In genomic region chr2:38376683-38377500, GRCh38 we compare ENCODE assay signal across 8 cellular contexts. TPM values are rescaled to one million over a fixed set of nuclear protein-coding genes. Genes with fewer than 3 reads are reported as not detected.
DNase-seq lines count a peak whose midpoint lies in the region; ATAC-seq and TF ChIP-seq lines count a peak whose summit lies in the region.

Gene ATL2 (minus strand): TSS chr2:38377273. CDS start chr2:38377260, 13 bp downstream.

- no peak for TF ChIP-seq CTCF in kidney epithelial cell (IDR thresholded peaks at IDR 0.05; ENCODE audit: insufficient read depth, low read length, poor library complexity, severe bottlenecking)

- no peaks in the 10 kb centered on the region for H3K27me3 ChIP-seq in kidney epithelial cell (ENCODE audit: control insufficient read depth, insufficient read depth, low read length)

- H3K36me3 ChIP-seq in kidney epithelial cell (ENCODE audit: control insufficient read depth, insufficient read depth, low read length): no peaks in the 10 kb centered on the region

- peak within 1 kb of the TSS; percentile 92 for H3K4me3 ChIP-seq in kidney epithelial cell (ENCODE audit: low read depth, low read length)

- DNase-seq in AG20443 (ENCODE audit: low spot score): peak; percentile 95
- DNase-seq in NCI-H446 treated with DMSO at 0.1 percent for 48 hours (lab: John Stamatoyannopoulos, UW): peak; percentile 93
- peak; percentile 88 for DNase-seq in activated CD4-positive, CD25-positive, alpha-beta regulatory T cell treated with anti-CD3 and anti-CD28 coated beads, Interleukin-2, amount 50 U/mL, for 72 hours
- DNase-seq in cerebellum (ENCODE audit: low spot score): peak; percentile 92
- peak; percentile 67 for DNase-seq in kidney epithelial cell (ENCODE audit: low read depth)
- DNase-seq in stimulated activated CD4-positive, alpha-beta T cell treated with anti-CD3 and anti-CD28 coated beads, Interleukin-15, amount 100 ng/mL, for 48 hours (ENCODE audit: low read depth in 2 of 2): peak; percentile 88 to 92

- ATAC-seq in GM19035 (IDR thresholded peaks at IDR 0.05; ENCODE audit: unreplicated experiment) (peak; percentile 90), HG03354 (IDR thresholded peaks at IDR 0.05; ENCODE audit: poor library complexity, severe bottlenecking, unreplicated experiment) (peak; percentile 92)

RNA-seq across cellular contexts. Expression of gene ATL2, which starts in this region (rescaled TPM):
- 88.8 TPM for total RNA-seq in cerebellum
- total RNA-seq in kidney epithelial cell: 60.0 and 65.8 TPM in 2 replicates

Comparison
In these comparisons a context has a peak if more than half of its experiments do, and no peak if none do; other contexts are left out.
1. Peak in every context shown above with its lines: DNase-seq, ATAC-seq and H3K4me3 ChIP-seq.